Comparison of ENCODE assay signal across 14 cellular contexts in genomic region chr7:44379366-44380178, GRCh38. TPM values are rescaled to one million over a fixed set of nuclear protein-coding genes. Genes with fewer than 3 reads are reported as not detected.
A peak's percentile ranks its signal among the peaks of the same experiment; 100 is the strongest.
DNase-seq lines count a peak whose midpoint lies in the region; ATAC-seq, FAIRE-seq and TF ChIP-seq lines count a peak whose summit lies in the region.
"Had no signal": no experiment of that assay in that cellular context is flagged by ENCODE, and none has a peak within 500 bp of the region (broad histone marks: within the 10 kb centered on the region; RNA-seq: fewer than 3 reads in every experiment).

No MANE protein-coding gene starts in this region.

- no peak for TF ChIP-seq RAD21 in HepG2 (CRISPR knock-in tag; IDR thresholded peaks at IDR 0.05)

- H3K9ac ChIP-seq in HepG2 (ENCODE audit: insufficient read depth, low read depth, low read length) = no peak overlapping the region

- H3K79me2 ChIP-seq in HepG2 (ENCODE audit: insufficient read depth, low read length) = no peaks in the 10 kb centered on the region

- CTCF ChIA-PET in HepG2 (lab: Yijun Ruan, JAX; ENCODE audit: low intra/inter-chr PET ratio, low total read pairs) = no interaction called here

- intact Hi-C loops in HepG2 (cut with micrococcal nuclease; ENCODE audit: unreplicated experiment) (loop anchor here (5.0 kb wide), 1 partner anchor 98 kb away; no protein-coding TSS in a partner anchor), esophagus squamous epithelium (cut with DNase I) (no loop called here)

- H3K4me3 ChIP-seq in bronchial epithelial cell (ENCODE audit: low read depth, low read length) (no peak overlapping the region), HepG2 (replicated peaks in 1 of 3; ENCODE audit: insufficient read depth in 1 of 3, low read depth in 2 of 3, low read length in 3 of 3) (no peak overlapping the region), esophagus squamous epithelium (no peak overlapping the region)
- H3K4me3 ChIP-seq: body of pancreas had no signal

- H3K4me1 ChIP-seq in HepG2 (ENCODE audit: insufficient read depth, low read length) (peaks cover 33% of the 10 kb centered on the region), esophagus squamous epithelium (peaks cover 0 to 9% (median 0%) of the 10 kb centered on the region in 3 donors)
- H3K4me1 ChIP-seq: body of pancreas had no signal

- no peak for ATAC-seq in HepG2
- ATAC-seq: body of pancreas, left colon had no signal

- H3K9me3 ChIP-seq in HepG2 (ENCODE audit: low read length) (no peaks in the 10 kb centered on the region), esophagus squamous epithelium (no peaks in the 10 kb centered on the region)
- H3K9me3 ChIP-seq: body of pancreas, neutrophil had no signal

- no peak for FAIRE-seq in bronchial epithelial cell (lab: Jason Lieb, UNC)
- no peak for FAIRE-seq in HepG2 (lab: Jason Lieb, UNC)

- no peak overlapping the region for H3K4me2 ChIP-seq in HepG2 (ENCODE audit: low read depth, low read length)

- H2AFZ ChIP-seq in HepG2 (ENCODE audit: low read length) = no peak overlapping the region

- POLR2A ChIA-PET in HepG2 (lab: Yijun Ruan, JAX) = no interaction called here

- 65% methylated on average over 12 of the region's 12 CpGs for WGBS in HepG2 (ENCODE audit: low lambda C conversion rate)
- 88 to 93% methylated on average over 6 to 10 of the region's 12 CpGs for WGBS in esophagus squamous epithelium, 2 donors

- TF ChIP-seq POLR2A in HepG2 (IDR thresholded peaks at IDR 0.05; ENCODE audit: insufficient read depth in 1 of 2, low read depth in 2 of 2, low read length in 2 of 2) (no peak), esophagus squamous epithelium (IDR thresholded peaks at IDR 0.05) (no peak)

- H3K27ac ChIP-seq in HepG2 (ENCODE audit: extremely low read length, insufficient read depth, low read length) (no peak overlapping the region), esophagus squamous epithelium (no peak overlapping the region)
- H3K27ac ChIP-seq: body of pancreas, neutrophil had no signal

- no peak for TF ChIP-seq EP300 in HepG2 (IDR thresholded peaks at IDR 0.05; ENCODE audit: low read depth in 2 of 2, low read length in 2 of 2)
- no peak for TF ChIP-seq EP300 in HepG2 (CRISPR knock-in tag; IDR thresholded peaks at IDR 0.05; ENCODE audit: borderline replicate concordance)

- peak; percentile 32 for DNase-seq in D341Med (ENCODE audit: low spot score)
- DNase-seq in HCEC 1CT = peak; percentile 27
- DNase-seq in bronchial epithelial cell (ENCODE audit: low read depth) = peak; percentile 44
- DNase-seq in HepG2 (ENCODE audit: low spot score) = no peak
- DNase-seq in ureter (ENCODE audit: low spot score) = no peak
- DNase-seq in esophagus squamous epithelium (lab: John Stamatoyannopoulos, UW) = no peak
- DNase-seq in germinal center (ENCODE audit: low spot score) = no peak
- DNase-seq in stimulated activated CD4-positive, alpha-beta T cell treated with anti-CD3 and anti-CD28 coated beads, Interleukin-2, amount 100 ng/mL, for 24 hours = no peak
- DNase-seq: body of pancreas; NCI-H146; stimulated activated naive CD4-positive, alpha-beta T cell; T-helper 9 cell had no signal

- H3K27me3 ChIP-seq in bronchial epithelial cell (ENCODE audit: control insufficient read depth, insufficient read depth, low read length) (no peaks in the 10 kb centered on the region), HepG2 (ENCODE audit: control insufficient read depth in 1 of 2, insufficient read depth in 2 of 2, low read length in 2 of 2) (no peaks in the 10 kb centered on the region), esophagus squamous epithelium (peaks cover 0 to 6% (median 0%) of the 10 kb centered on the region in 4 donors)
- H3K27me3 ChIP-seq: body of pancreas had no signal

- in situ Hi-C loops in HepG2 (cut with HindIII; ENCODE audit: extremely low pct_ligation_motif_present, low pct_unique_long_range_greater_than_20kb) = no loop called here

- no peaks in the 10 kb centered on the region for H4K20me1 ChIP-seq in HepG2 (ENCODE audit: insufficient read depth, low read length)

- no peak for TF ChIP-seq CTCF in bronchial epithelial cell (IDR thresholded peaks at IDR 0.05; ENCODE audit: insufficient read depth, low read length, severe bottlenecking)
- no peak for TF ChIP-seq CTCF in HepG2 (CRISPR knock-in tag; IDR thresholded peaks at IDR 0.05)
- TF ChIP-seq CTCF in esophagus squamous epithelium (IDR thresholded peaks at IDR 0.05) = no peak

- BruUV-seq in HepG2 (replicated peaks; lab: Mats Ljungman, UMichigan) = no TSS peak

- no peaks in the 10 kb centered on the region for H3K36me3 ChIP-seq in bronchial epithelial cell (ENCODE audit: control insufficient read depth, insufficient read depth, low read length)
- H3K36me3 ChIP-seq in HepG2 (replicated peaks in 1 of 2; ENCODE audit: control insufficient read depth in 1 of 2, insufficient read depth in 2 of 2, low read length in 2 of 2) = peaks cover 0 to 2% of the 10 kb centered on the region in 2 experiments; a peak in 3 of 5 replicates
- H3K36me3 ChIP-seq in esophagus squamous epithelium = peaks cover 0 to 41% (median 0%) of the 10 kb centered on the region in 3 donors

TF ChIP-seq in HepG2, 621 proteins besides CTCF, POLR2A, EP300 and RAD21 (continues in another document):
- TF ChIP-seq ZNF770 (CRISPR knock-in tag; IDR thresholded peaks at IDR 0.05) (no peak), SATB2 (CRISPR knock-in tag; IDR thresholded peaks at IDR 0.05) (no peak), ZNF451 (CRISPR knock-in tag; IDR thresholded peaks at IDR 0.05) (no peak), ISX (CRISPR knock-in tag; conservative IDR thresholded peaks at IDR 0.05) (no peak), ZC3H13 (CRISPR knock-in tag; IDR thresholded peaks at IDR 0.05) (no peak), ZUFSP (CRISPR knock-in tag; IDR thresholded peaks at IDR 0.05; ENCODE audit: borderline replicate concordance) (no peak), MTA1 (CRISPR knock-in tag; IDR thresholded peaks at IDR 0.05; ENCODE audit: borderline replicate concordance) (no peak)

RNA-seq across cellular contexts. Expression of gene CAMK2B, which starts 54.2 kb away (rescaled TPM):
- 0.13 TPM in 1 of 2 replicates, not detected in the other for total RNA-seq in bronchial epithelial cell
- total RNA-seq in HepG2 (2016; rRNA removed; fragmentation: Illumina TruSeq; extraction: Trizol) = 0.13 and 0.27 TPM in 2 replicates
- not detected in 2 replicates for total RNA-seq in HepG2 (2016; cell fraction: cytosol; rRNA removed; fragmentation: Illumina TruSeq; extraction: Trizol; ENCODE audit: low read depth)
- 0.06 and 0.19 TPM in 2 replicates for total RNA-seq in HepG2 (2016; cell fraction: insoluble cytoplasmic fraction; rRNA removed; fragmentation: Illumina TruSeq; extraction: Trizol)
- 0.21 TPM in 1 of 2 replicates, not detected in the other for total RNA-seq in HepG2 (2016; cell fraction: membrane; rRNA removed; fragmentation: Illumina TruSeq; extraction: Trizol)
- 0.09 TPM in 1 of 2 replicates, not detected in the other for total RNA-seq in HepG2 (2016; cell fraction: nucleus; rRNA removed; fragmentation: Illumina TruSeq; extraction: Trizol)
- 0.20 and 0.48 TPM in 2 replicates for polyA plus RNA-seq in HepG2 (2011; rRNA removed)
- polyA plus RNA-seq in HepG2 (2011; cell fraction: cytosol; rRNA removed) = 0.09 and 0.39 TPM in 2 replicates
- polyA plus RNA-seq in HepG2 (2011; cell fraction: nucleus; rRNA removed) = 0.10 and 0.19 TPM in 2 replicates
- 0.09 TPM in 1 of 2 replicates, not detected in the other for polyA plus RNA-seq in HepG2 (2012)
- polyA plus RNA-seq in HepG2 (2016; cell fraction: cytosol; fragmentation: Illumina TruSeq; extraction: Trizol; ENCODE audit: low read depth) = 0.18 TPM in 1 of 2 replicates, not detected in the other
- polyA plus RNA-seq in HepG2 (2016; cell fraction: insoluble cytoplasmic fraction; fragmentation: Illumina TruSeq; extraction: Trizol; ENCODE audit: low read depth) = 0.43 and 0.62 TPM in 2 replicates
- polyA plus RNA-seq in HepG2 (2016; cell fraction: membrane; fragmentation: Illumina TruSeq; extraction: Trizol; ENCODE audit: low read depth) = 0.30 TPM in 1 of 2 replicates, not detected in the other
- not detected in 2 replicates for polyA plus RNA-seq in HepG2 (2016; cell fraction: nucleus; fragmentation: Illumina TruSeq; extraction: Trizol; ENCODE audit: insufficient read depth, low read depth)
- 0.04 and 0.56 TPM in 2 replicates for polyA minus RNA-seq in HepG2 (2011; rRNA and poly(A)+ RNA removed; ENCODE audit: low replicate concordance)
- polyA minus RNA-seq in HepG2 (2011; cell fraction: cytosol; rRNA and poly(A)+ RNA removed) = not detected in 2 replicates
- not detected in 2 replicates for polyA minus RNA-seq in HepG2 (2011; cell fraction: nucleus; rRNA and poly(A)+ RNA removed)
- not detected for total RNA-seq in ureter
- under 1 TPM; 0.26 to 0.95 (median 0.69) TPM for total RNA-seq in esophagus squamous epithelium

Comparison
In these comparisons a context has a peak if more than half of its experiments do, and no peak if none do; other contexts are left out.
1. DNase-seq: peak in D341Med (single experiment), HCEC 1CT (single experiment) and bronchial epithelial cell (single experiment); none in HepG2 (single experiment), ureter (single experiment), esophagus squamous epithelium (single experiment), germinal center (single experiment) and stimulated activated CD4-positive, alpha-beta T cell treated with anti-CD3 and anti-CD28 coated beads, Interleukin-2, amount 100 ng/mL, for 24 hours (0 of 2).